Comparison of ENCODE assay signal across 18 cellular contexts in genomic region chr16:13427943-13428342, GRCh38.
"Had no signal": no experiment of that assay in that cellular context is flagged by ENCODE, and none has a peak within 500 bp of the region (broad histone marks: within the 10 kb centered on the region; RNA-seq: fewer than 3 reads in every experiment).

No MANE protein-coding gene starts in this region.

- H3K9me3 Mint-ChIP-seq: activated T-helper 1 cell treated with anti-CD3 and anti-CD28 coated beads, Interleukin-12 subunit alpha, Interleukin-12 subunit beta, Interleukin-2, Interleukin-4 antibody, amounts not matched to agents 30 ng/mL and 10 ng/mL and 1 ng/mL, durations not matched to agents 14 hours and 24 hours and 36 hours had no signal

- H3K27ac Mint-ChIP-seq: activated T-helper 1 cell treated with anti-CD3 and anti-CD28 coated beads, Interleukin-12 subunit alpha, Interleukin-12 subunit beta, Interleukin-2, Interleukin-4 antibody, amounts not matched to agents 30 ng/mL and 10 ng/mL and 1 ng/mL, durations not matched to agents 14 hours and 24 hours and 36 hours; effector memory CD8-positive, alpha-beta T cell; immature natural killer cell; progenitor cell of endocrine pancreas had no signal

- H3K4me3 Mint-ChIP-seq: activated T-helper 1 cell treated with anti-CD3 and anti-CD28 coated beads, Interleukin-12 subunit alpha, Interleukin-12 subunit beta, Interleukin-2, Interleukin-4 antibody, amounts not matched to agents 30 ng/mL and 10 ng/mL and 1 ng/mL, durations not matched to agents 14 hours and 24 hours and 36 hours; effector memory CD8-positive, alpha-beta T cell; immature natural killer cell; nephron had no signal

- H3K4me3 ChIP-seq: gastrocnemius medialis, heart left ventricle, transverse colon had no signal

- H3K36me3 ChIP-seq: gastrocnemius medialis, heart left ventricle, transverse colon had no signal

- H3K36me3 Mint-ChIP-seq: immature natural killer cell had no signal

- DNase-seq: activated naive CD4-positive, alpha-beta T cell; aorta; dermis blood vessel endothelial cell; effector memory CD8-positive, alpha-beta T cell; gastrocnemius medialis; heart left ventricle; immature natural killer cell; occipital lobe; right cardiac atrium; small intestine; stimulated activated CD4-positive, alpha-beta T cell treated with anti-CD3 and anti-CD28 coated beads, Interleukin-4, amount 100 ng/mL, for 24 hours; stimulated activated naive CD4-positive, alpha-beta T cell; transverse colon had no signal

- H3K9me3 ChIP-seq: gastrocnemius medialis, transverse colon had no signal

- H3K4me1 Mint-ChIP-seq: immature natural killer cell, nephron had no signal

- H3K27ac ChIP-seq: epithelial cell of prostate, gastrocnemius medialis, heart left ventricle, transverse colon had no signal

- ATAC-seq: activated CD4-positive, CD25-positive, alpha-beta regulatory T cell treated with anti-CD3 and anti-CD28 coated beads, Interleukin-2, amount 50 U/mL, for 24 hours; effector memory CD8-positive, alpha-beta T cell; gastrocnemius medialis; heart left ventricle; right cardiac atrium had no signal

- H3K27me3 Mint-ChIP-seq: effector memory CD8-positive, alpha-beta T cell; progenitor cell of endocrine pancreas had no signal
